ENCODE assay signal across 11 cellular contexts in the genomic region with DNA sequence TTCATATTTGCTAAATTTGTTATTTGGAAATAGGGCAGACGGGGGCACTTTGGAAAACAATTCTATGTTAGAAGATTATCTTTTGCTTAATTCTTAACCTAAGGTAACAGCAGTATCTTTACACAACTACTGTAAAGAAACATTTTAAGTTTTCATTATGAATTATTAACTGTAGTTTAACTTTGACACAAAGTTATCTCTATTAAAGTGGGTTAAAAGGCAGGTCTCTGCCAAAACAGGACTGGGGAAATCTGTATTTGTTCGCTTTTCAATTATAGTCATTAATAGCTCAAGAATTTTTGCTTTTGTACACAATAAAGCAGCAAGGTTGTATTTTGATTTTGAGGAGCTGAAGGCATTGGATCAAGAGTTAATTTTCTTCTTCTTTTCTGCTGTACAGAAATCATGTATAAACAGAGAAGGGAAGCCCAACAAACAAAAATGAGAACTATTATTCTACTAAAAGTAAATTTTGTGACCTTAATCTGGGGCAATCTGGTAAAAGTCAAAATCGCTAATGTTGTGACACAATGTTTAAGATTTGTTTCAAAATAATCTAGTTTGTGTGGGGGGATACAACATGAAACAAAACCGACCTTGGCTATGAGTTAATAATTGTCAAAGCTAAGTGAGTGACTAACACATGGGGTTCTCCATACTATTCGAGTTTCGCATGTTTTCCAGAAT. TPM values are rescaled to one million over a fixed set of nuclear protein-coding genes. Genes with fewer than 3 reads are reported as not detected.
A peak's percentile ranks its signal among the peaks of the same experiment; 100 is the strongest.
DNase-seq lines count a peak whose midpoint lies in the region; ATAC-seq, FAIRE-seq and TF ChIP-seq lines count a peak whose summit lies in the region.
"Had no signal": no experiment of that assay in that cellular context is flagged by ENCODE, and none has a peak within 500 bp of the region (broad histone marks: within the 10 kb centered on the region; RNA-seq: fewer than 3 reads in every experiment).

No MANE protein-coding gene starts in this region.

- intact Hi-C loops in CD8-positive, alpha-beta T cell (cut with DNase I, micrococcal nuclease) = loop anchor here (5.0 to 10.0 kb wide), 3 partner anchors 1547 to 1830 kb away; a partner anchor contains a TSS
- intact Hi-C loops in GM12878 (cut with micrococcal nuclease; ENCODE audit: unreplicated experiment) = loop anchor here (1.0 kb wide), 1 partner anchor 20 kb away; no protein-coding TSS in a partner anchor

- WGBS in GM12878 (ENCODE audit: insufficient coverage, insufficient replicate concordance, low lambda C conversion rate, missing lambda C conversion rate) = 80% methylated on average over 6 of the region's 6 CpGs

- H3K36me3 ChIP-seq in CD8-positive, alpha-beta T cell (ENCODE audit: insufficient read depth, low read length) = no peaks in the 10 kb centered on the region
- no peaks in the 10 kb centered on the region for H3K36me3 ChIP-seq in GM12878 (ENCODE audit: control insufficient read depth in 2 of 2, insufficient read depth in 2 of 2, low read length in 1 of 2)
- no peaks in the 10 kb centered on the region for H3K36me3 ChIP-seq in brain microvascular endothelial cell (replicated peaks)

- ATAC-seq in CD8-positive, alpha-beta T cell = no peak
- no peak for ATAC-seq in GM12878

- DNase-seq in CD8-positive, alpha-beta T cell = no peak
- peak; percentile 76 for DNase-seq in HuH-7 (ENCODE audit: low spot score)
- DNase-seq in GM12878 (ENCODE audit: low read depth, low spot score) = no peak
- no peak for DNase-seq in nephron progenitor cell
- DNase-seq in endothelial cell (ENCODE audit: low spot score) = no peak
- DNase-seq in brain microvascular endothelial cell = no peak
- no peak for DNase-seq in pons (ENCODE audit: low spot score)
- DNase-seq: H9; NCI-H2029 treated with DMSO at 0.1 percent for 48 hours; stimulated activated CD4-positive, alpha-beta T cell treated with anti-CD3 and anti-CD28 coated beads, Interleukin-4, amount 100 ng/mL, for 1 hour had no signal

- H3K4me1 Mint-ChIP-seq in CD8-positive, alpha-beta T cell (ENCODE audit: low read depth) = peaks cover 60% of the 10 kb centered on the region
- peaks cover 56% of the 10 kb centered on the region for H3K4me1 Mint-ChIP-seq in nephron progenitor cell
- peaks cover 32% of the 10 kb centered on the region for H3K4me1 Mint-ChIP-seq in endothelial cell (ENCODE audit: unreplicated experiment)

- peak overlapping the region; percentile 31 for H3K9ac ChIP-seq in GM12878 (ENCODE audit: control insufficient read depth, insufficient read depth, low read length)

- CTCF ChIA-PET in CD8-positive, alpha-beta T cell (lab: Charles Lee) = interaction anchor here (1.2 to 5.5 kb wide), 2 partner anchors 32 to 39 kb away, joined by 3 to 29 read pairs; no protein-coding TSS in a partner anchor
- CTCF ChIA-PET in GM12878 (lab: Yijun Ruan, JAX) = interaction anchor here (0.7 to 10.1 kb wide), 7 partner anchors 10 to 52 kb away, joined by 3 to 113 read pairs (median 3); a partner anchor contains a TSS

- H3K36me3 Mint-ChIP-seq in CD8-positive, alpha-beta T cell = peaks cover 24% of the 10 kb centered on the region
- H3K36me3 Mint-ChIP-seq in nephron progenitor cell (ENCODE audit: low read depth) (peaks cover 8% of the 10 kb centered on the region), endothelial cell (ENCODE audit: low read depth, unreplicated experiment) (peaks cover 7% of the 10 kb centered on the region)

- TF ChIP-seq RAD21 in GM12878 (IDR thresholded peaks at IDR 0.05; ENCODE audit: insufficient read depth, low read depth, low read length) = no peak

- no peak overlapping the region for H3K27ac ChIP-seq in CD8-positive, alpha-beta T cell (ENCODE audit: low read depth, low read length)
- H3K27ac ChIP-seq in GM12878 (ENCODE audit: control insufficient read depth, insufficient read depth) (peak overlapping the region; percentile 37; the same call in 1 of the 2 replicates), brain microvascular endothelial cell (no peak overlapping the region)

- no peak for FAIRE-seq in GM12878 (lab: Jason Lieb, UNC)
- FAIRE-seq: frontal cortex had no signal

- no peak overlapping the region for H3K4me3 ChIP-seq in CD8-positive, alpha-beta T cell (ENCODE audit: low read depth, low read length)
- H3K4me3 ChIP-seq in GM12878 (peak overlapping the region; percentile 81; the same call in 1 of the 2 replicates), brain microvascular endothelial cell (ENCODE audit: low read depth, low read length) (no peak overlapping the region)

- H3K27me3 Mint-ChIP-seq in CD8-positive, alpha-beta T cell (ENCODE audit: low read depth) = no peaks in the 10 kb centered on the region
- H3K27me3 Mint-ChIP-seq in nephron progenitor cell (ENCODE audit: low read depth, poor library complexity) (peaks cover under 1% of the 10 kb centered on the region), endothelial cell (ENCODE audit: unreplicated experiment) (peaks cover 14% of the 10 kb centered on the region)

- H3K4me1 ChIP-seq in CD8-positive, alpha-beta T cell (ENCODE audit: insufficient read depth, low read length) = peaks cover 49% of the 10 kb centered on the region
- H3K4me1 ChIP-seq in GM12878 (ENCODE audit: control insufficient read depth, insufficient read depth, low read length) = peaks cover 12% of the 10 kb centered on the region; the same call in 1 of the 2 replicates

- no TSS peak for BruUV-seq in GM12878 (replicated peaks; lab: Mats Ljungman, UMichigan)

- H3K27me3 ChIP-seq in CD8-positive, alpha-beta T cell (ENCODE audit: insufficient read depth, low read length) = no peaks in the 10 kb centered on the region
- H3K27me3 ChIP-seq in GM12878 (replicated peaks in 1 of 2; ENCODE audit: control insufficient read depth in 2 of 2, insufficient read depth in 2 of 2, low read length in 1 of 2) (no peaks in the 10 kb centered on the region), brain microvascular endothelial cell (replicated peaks) (no peaks in the 10 kb centered on the region)

- SMC1A ChIA-PET in GM12878 (lab: Charles Lee; ENCODE audit: uncharacterized antibody, unreplicated experiment) = interaction anchor here (0.6 to 13.5 kb wide), 12 partner anchors 9 to 102 kb away, joined by 3 to 271 read pairs (median 3); no protein-coding TSS in a partner anchor

- no peaks in the 10 kb centered on the region for H3K9me3 Mint-ChIP-seq in CD8-positive, alpha-beta T cell
- H3K9me3 Mint-ChIP-seq in nephron progenitor cell = no peaks in the 10 kb centered on the region
- no peaks in the 10 kb centered on the region for H3K9me3 Mint-ChIP-seq in endothelial cell (ENCODE audit: unreplicated experiment)
- H3K9me3 Mint-ChIP-seq: H9 had no signal

- H4K20me1 ChIP-seq in GM12878 (ENCODE audit: control insufficient read depth, insufficient read depth) = no peaks in the 10 kb centered on the region; the same call in 1 of the 2 replicates

- TF ChIP-seq CTCF in CD8-positive, alpha-beta T cell (IDR thresholded peaks at IDR 0.05) = no peak
- TF ChIP-seq CTCF in GM12878 (IDR thresholded peaks at IDR 0.05 in 2 of 3, conservative IDR thresholded peaks at IDR 0.05 in 1 of 3; ENCODE audit: control insufficient read depth in 2 of 3, extremely low read depth in 1 of 3, insufficient read depth in 1 of 3, low read depth in 3 of 3, low read length in 3 of 3) (no peak), nephron progenitor cell (IDR thresholded peaks at IDR 0.05) (no peak), endothelial cell (IDR thresholded peaks at IDR 0.05; ENCODE audit: unreplicated experiment) (no peak), brain microvascular endothelial cell (IDR thresholded peaks at IDR 0.05; ENCODE audit: low read depth, low read length, missing control alignments) (no peak)

- TF ChIP-seq EP300 in GM12878 (IDR thresholded peaks at IDR 0.05; ENCODE audit: borderline replicate concordance in 1 of 2, control insufficient read depth in 1 of 2, low read depth in 2 of 2, low read length in 2 of 2) = no peak

- no peak overlapping the region for H2AFZ ChIP-seq in GM12878 (ENCODE audit: control insufficient read depth, low read depth, low read length)

- H3K4me2 ChIP-seq in GM12878 (ENCODE audit: control insufficient read depth, insufficient read depth) = peak overlapping the region; percentile 78

- H3K4me3 Mint-ChIP-seq in CD8-positive, alpha-beta T cell = peak overlapping the region; percentile 29
- H3K4me3 Mint-ChIP-seq in nephron progenitor cell = peak overlapping the region; percentile 61
- H3K4me3 Mint-ChIP-seq in endothelial cell (ENCODE audit: unreplicated experiment) = no peak overlapping the region

- POLR2A ChIA-PET in CD8-positive, alpha-beta T cell (lab: Charles Lee) = no interaction called here
- POLR2A ChIA-PET in GM12878 (lab: Charles Lee) = interaction anchor here (0.8 to 14.2 kb wide), 7 partner anchors 11 to 138 kb away, joined by 3 to 214 read pairs (median 5); no protein-coding TSS in a partner anchor

- no peak overlapping the region for H3K27ac Mint-ChIP-seq in CD8-positive, alpha-beta T cell
- no peak overlapping the region for H3K27ac Mint-ChIP-seq in nephron progenitor cell
- H3K27ac Mint-ChIP-seq in endothelial cell (ENCODE audit: unreplicated experiment) = no peak overlapping the region
- H3K27ac Mint-ChIP-seq: H9 had no signal

- no peak for TF ChIP-seq POLR2A in GM12878 (IDR thresholded peaks at IDR 0.05; ENCODE audit: low read depth, low read length)

- in situ Hi-C loops in GM12878 (cut with MboI) = no loop called here
- in situ Hi-C loops in brain microvascular endothelial cell (cut with HindIII; ENCODE audit: low pct_ligation_motif_present, low sequenced_read_pairs) = no loop called here

- H3K9me3 ChIP-seq in CD8-positive, alpha-beta T cell (ENCODE audit: low read length) = no peaks in the 10 kb centered on the region
- no peaks in the 10 kb centered on the region; the same call in 2 of the 3 replicates for H3K9me3 ChIP-seq in GM12878 (replicated peaks; ENCODE audit: control insufficient read depth, insufficient read depth, low read length)

- RAD21 ChIA-PET in GM12878 (lab: Charles Lee; ENCODE audit: unreplicated experiment) = interaction anchor here (1.1 to 10.7 kb wide), 4 partner anchors 18 to 52 kb away, joined by 4 to 197 read pairs (median 6); a partner anchor contains a TSS

- peaks cover 76% of the 10 kb centered on the region for H3K79me2 ChIP-seq in GM12878 (ENCODE audit: control insufficient read depth, insufficient read depth, low read length)

RNA-seq across cellular contexts. Expression of a gene that starts 2.9 kb away (rescaled TPM):
- total RNA-seq in CD8-positive, alpha-beta T cell = 10 to 100 TPM; 74.6 to 76.3 TPM
- total RNA-seq in GM12878 (2013; cell fraction: nucleolus; rRNA removed) = 26.2 and 28.5 TPM in 2 replicates
- total RNA-seq in GM12878 (2014; rRNA removed) = 28.2 and 29.0 TPM in 2 replicates
- total RNA-seq in GM12878 (2014; rRNA removed; fragmentation: Illumina TruSeq; extraction: Trizol) = 36.6 and 36.8 TPM in 2 replicates
- 60.9 and 61.4 TPM in 2 replicates for total RNA-seq in GM12878 (2021)
- polyA plus RNA-seq in GM12878 (2011; ENCODE audit: low read depth) = 22.3 TPM
- polyA plus RNA-seq in GM12878 (2011; rRNA removed) = 46.8 and 48.8 TPM in 2 replicates
- polyA plus RNA-seq in GM12878 (2011; cell fraction: cytosol; rRNA removed) = 33.9 and 42.6 TPM in 2 replicates
- 26.3 and 33.1 TPM in 2 replicates for polyA plus RNA-seq in GM12878 (2011; cell fraction: nucleus; rRNA removed)
- polyA plus RNA-seq in GM12878 (2012) = 36.2 and 43.7 TPM in 2 replicates
- 64.3 and 70.9 TPM in 2 replicates for polyA plus RNA-seq in GM12878 (2014; fragmentation: Illumina TruSeq; extraction: Trizol)
- 10 to 100 TPM; 13.9 to 20.7 TPM for polyA plus RNA-seq in GM12878 (2014; fragmentation: Nextera tagmentation; extraction: Ambion mirVana)
- polyA plus RNA-seq in GM12878 (2014; rRNA removed) = 40.2 and 42.5 TPM in 2 replicates
- polyA plus RNA-seq in GM12878 (2016; fragmentation: Nextera tagmentation; extraction: Ambion mirVana) = 10 to 100 TPM; 62.5 to 66.2 TPM
- polyA minus RNA-seq in GM12878 (2011; rRNA and poly(A)+ RNA removed) = 36.2 and 41.6 TPM in 2 replicates
- polyA minus RNA-seq in GM12878 (2011; cell fraction: cytosol; rRNA and poly(A)+ RNA removed) = 26.5 and 29.3 TPM in 2 replicates
- 9.4 and 22.3 TPM in 2 replicates for polyA minus RNA-seq in GM12878 (2011; cell fraction: nucleus; rRNA and poly(A)+ RNA removed)
- total RNA-seq in endothelial cell (ENCODE audit: unreplicated experiment) = 115 TPM

RNA-seq across cellular contexts. Expression of a gene that starts 34.0 kb away (rescaled TPM):
- total RNA-seq in CD8-positive, alpha-beta T cell = 100 to 1,000 TPM; 129 to 141 TPM
- total RNA-seq in GM12878 (2013; cell fraction: nucleolus; rRNA removed) = 38.5 and 40.4 TPM in 2 replicates
- 56.0 and 57.3 TPM in 2 replicates for total RNA-seq in GM12878 (2014; rRNA removed)
- 55.0 and 59.4 TPM in 2 replicates for total RNA-seq in GM12878 (2014; rRNA removed; fragmentation: Illumina TruSeq; extraction: Trizol)
- 45.4 and 50.0 TPM in 2 replicates for total RNA-seq in GM12878 (2021)
- 22.3 TPM for polyA plus RNA-seq in GM12878 (2011; ENCODE audit: low read depth)
- 25.0 and 37.2 TPM in 2 replicates for polyA plus RNA-seq in GM12878 (2011; rRNA removed)
- 56.5 and 62.8 TPM in 2 replicates for polyA plus RNA-seq in GM12878 (2011; cell fraction: cytosol; rRNA removed)
- polyA plus RNA-seq in GM12878 (2011; cell fraction: nucleus; rRNA removed) = 42.8 and 59.0 TPM in 2 replicates
- 32.7 and 33.1 TPM in 2 replicates for polyA plus RNA-seq in GM12878 (2012)
- 55.2 and 68.6 TPM in 2 replicates for polyA plus RNA-seq in GM12878 (2014; fragmentation: Illumina TruSeq; extraction: Trizol)
- polyA plus RNA-seq in GM12878 (2014; fragmentation: Nextera tagmentation; extraction: Ambion mirVana) = 10 to 100 TPM; 19.8 to 33.4 TPM
- 50.6 and 52.5 TPM in 2 replicates for polyA plus RNA-seq in GM12878 (2014; rRNA removed)
- 10 to 100 TPM; 74.9 to 78.8 TPM for polyA plus RNA-seq in GM12878 (2016; fragmentation: Nextera tagmentation; extraction: Ambion mirVana)
- polyA minus RNA-seq in GM12878 (2011; rRNA and poly(A)+ RNA removed) = 30.1 and 46.4 TPM in 2 replicates
- 21.0 TPM in 2 replicates for polyA minus RNA-seq in GM12878 (2011; cell fraction: cytosol; rRNA and poly(A)+ RNA removed)
- polyA minus RNA-seq in GM12878 (2011; cell fraction: nucleus; rRNA and poly(A)+ RNA removed) = 12.5 and 30.6 TPM in 2 replicates
- 29.6 TPM for total RNA-seq in endothelial cell (ENCODE audit: unreplicated experiment)
